In the genomic region with DNA sequence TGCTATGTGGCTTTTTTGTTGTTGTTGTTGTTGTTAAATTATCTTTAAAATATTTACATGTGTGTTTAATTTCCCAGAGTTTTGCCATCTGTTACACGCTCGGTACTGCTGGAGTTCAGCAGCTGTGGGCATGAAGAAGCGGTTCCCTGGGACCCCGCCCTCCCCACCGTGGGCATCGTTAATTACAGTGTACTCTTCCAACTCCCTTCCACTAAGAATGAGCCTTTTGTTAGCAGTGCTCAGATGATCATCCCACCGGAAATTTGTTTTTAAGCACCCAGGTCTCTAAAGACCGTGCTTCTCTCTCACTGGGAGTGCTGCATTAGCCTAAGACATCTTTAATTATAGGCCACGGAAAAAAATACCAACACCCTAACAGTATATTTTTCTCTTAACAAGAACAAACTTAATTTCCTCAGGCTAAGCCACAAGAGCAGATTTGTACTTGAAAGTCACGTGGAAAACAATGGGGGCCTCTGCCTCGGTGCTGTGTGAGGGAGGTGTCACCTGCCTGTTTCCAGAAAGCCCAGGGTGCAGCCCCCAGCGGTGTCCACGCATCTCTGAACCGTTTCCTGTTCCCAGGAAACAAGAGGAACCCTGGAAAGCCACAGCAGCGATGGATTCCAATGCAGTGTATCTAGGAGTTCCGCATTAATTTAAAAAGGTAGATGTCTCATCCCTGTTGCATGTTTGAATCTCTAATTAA, we compare ENCODE assay signal across 19 cellular contexts.
DNase-seq lines count a peak whose midpoint lies in the region; ATAC-seq and TF ChIP-seq lines count a peak whose summit lies in the region.
"Had no signal": no experiment of that assay in that cellular context is flagged by ENCODE, and none has a peak within 500 bp of the region (broad histone marks: within the 10 kb centered on the region; RNA-seq: fewer than 3 reads in every experiment).

No MANE protein-coding gene starts in this region.

- H3K4me1 Mint-ChIP-seq in natural killer cell treated with Interleukin-12 subunit alpha and Interleukin-12 subunit beta and Interleukin-15 and Interleukin-18, amount 100 ng/mL, for 72 hours (ENCODE audit: low read depth in 2 of 2), result no peaks in the 10 kb centered on the region
- H3K4me1 Mint-ChIP-seq in natural killer cell, result peaks cover 0 to 7% of the 10 kb centered on the region in 2 donors
- H3K4me1 Mint-ChIP-seq: CD8-positive, alpha-beta memory T cell; stimulated activated naive CD8-positive, alpha-beta T cell treated with anti-CD3 and anti-CD28 coated beads, Interleukin-15, amount 100 ng/mL, for 72 hours had no signal

- no peaks in the 10 kb centered on the region for H3K36me3 Mint-ChIP-seq in natural killer cell treated with Interleukin-12 subunit alpha and Interleukin-12 subunit beta and Interleukin-15 and Interleukin-18, amount 100 ng/mL, for 72 hours
- H3K36me3 Mint-ChIP-seq in natural killer cell, result no peaks in the 10 kb centered on the region
- H3K36me3 Mint-ChIP-seq: CD8-positive, alpha-beta memory T cell had no signal

- no peaks in the 10 kb centered on the region for H3K36me3 ChIP-seq in mesenchymal stem cell (ENCODE audit: control insufficient read depth in 1 of 2, insufficient read depth in 2 of 2, low read depth in 1 of 2, low read length in 2 of 2)

- no peak overlapping the region for H4K91ac ChIP-seq in mesenchymal stem cell (ENCODE audit: low read length)

- H3K9me3 ChIP-seq in mesenchymal stem cell (ENCODE audit: control insufficient read depth, low read length), result no peaks in the 10 kb centered on the region

- no peak overlapping the region for H3K4me2 ChIP-seq in mesenchymal stem cell (ENCODE audit: low read length, poor library complexity, severe bottlenecking)

- H2AK5ac ChIP-seq in mesenchymal stem cell (ENCODE audit: low read length, severe bottlenecking), result no peak overlapping the region

- no peak overlapping the region for H3K9ac ChIP-seq in mesenchymal stem cell (ENCODE audit: low read length)

- H3K9me3 Mint-ChIP-seq in natural killer cell treated with Interleukin-12 subunit alpha and Interleukin-12 subunit beta and Interleukin-15 and Interleukin-18, amount 100 ng/mL, for 72 hours, result no peaks in the 10 kb centered on the region
- no peaks in the 10 kb centered on the region for H3K9me3 Mint-ChIP-seq in natural killer cell
- H3K9me3 Mint-ChIP-seq: CD8-positive, alpha-beta memory T cell; stimulated activated naive CD8-positive, alpha-beta T cell treated with anti-CD3 and anti-CD28 coated beads, Interleukin-15, amount 100 ng/mL, for 72 hours had no signal

- H4K8ac ChIP-seq in mesenchymal stem cell (ENCODE audit: low read length), result no peak overlapping the region

- H2AFZ ChIP-seq in mesenchymal stem cell (ENCODE audit: low read depth, low read length), result no peak overlapping the region

- peak; percentile 31 for DNase-seq in natural killer cell treated with Interleukin-12 subunit alpha and Interleukin-12 subunit beta and Interleukin-15 and Interleukin-18, amount 100 ng/mL, for 72 hours (ENCODE audit: low spot score)
- no peak for DNase-seq in natural killer cell
- peak; percentile 87 for DNase-seq in NCI-H526 treated with DMSO at 0.1 percent for 48 hours (lab: John Stamatoyannopoulos, UW)
- DNase-seq in foreskin melanocyte, result peak; percentile 42
- DNase-seq in SHP77 (lab: John Stamatoyannopoulos, UW), result no peak
- DNase-seq in stimulated activated CD4-positive, alpha-beta T cell treated with anti-CD3 and anti-CD28 coated beads, Interleukin-4, amount 100 ng/mL, for 24 hours, result no peak
- no peak for DNase-seq in foreskin keratinocyte
- DNase-seq in mesenchymal stem cell, result no peak
- DNase-seq: activated CD4-positive, CD25-positive, alpha-beta regulatory T cell treated with anti-CD3 and anti-CD28 coated beads, Interleukin-2, amount 50 U/mL, for 72 hours; activated CD8-positive, alpha-beta memory T cell treated with anti-CD3 and anti-CD28 coated beads, Interleukin-2, amount 50 U/mL, for 48 hours; CD8-positive, alpha-beta memory T cell; cerebellar nuclear complex; GDM1; Karpas-422; NCI-H187 treated with DMSO at 0.1 percent for 48 hours; nephron progenitor cell; Right ventricle myocardium superior; stimulated activated naive CD8-positive, alpha-beta T cell treated with anti-CD3 and anti-CD28 coated beads, Interleukin-15, amount 100 ng/mL, for 72 hours; T-helper 9 cell had no signal

- WGBS in mesenchymal stem cell, result 81% methylated on average over 16 of the region's 16 CpGs

- H3K4me3 Mint-ChIP-seq in natural killer cell treated with Interleukin-12 subunit alpha and Interleukin-12 subunit beta and Interleukin-15 and Interleukin-18, amount 100 ng/mL, for 72 hours, result no peak overlapping the region
- H3K4me3 Mint-ChIP-seq in natural killer cell, result no peak overlapping the region
- H3K4me3 Mint-ChIP-seq: CD8-positive, alpha-beta memory T cell; nephron progenitor cell; stimulated activated naive CD8-positive, alpha-beta T cell treated with anti-CD3 and anti-CD28 coated beads, Interleukin-15, amount 100 ng/mL, for 72 hours had no signal

- TF ChIP-seq CTCF in natural killer cell (IDR thresholded peaks at IDR 0.05) (no peak), foreskin keratinocyte (conservative IDR thresholded peaks at IDR 0.05) (no peak)

- H2BK12ac ChIP-seq in mesenchymal stem cell (ENCODE audit: low read length in 2 of 2), result no peak overlapping the region

- H3K27me3 Mint-ChIP-seq in natural killer cell treated with Interleukin-12 subunit alpha and Interleukin-12 subunit beta and Interleukin-15 and Interleukin-18, amount 100 ng/mL, for 72 hours, result peaks cover 0 to 14% of the 10 kb centered on the region in 2 donors
- H3K27me3 Mint-ChIP-seq in natural killer cell (ENCODE audit: low read depth in 2 of 2), result peaks cover 8 to 15% of the 10 kb centered on the region in 2 donors

- no peak overlapping the region for H3K14ac ChIP-seq in mesenchymal stem cell (ENCODE audit: low read length in 2 of 2)

- no peak overlapping the region for H3K27ac Mint-ChIP-seq in natural killer cell treated with Interleukin-12 subunit alpha and Interleukin-12 subunit beta and Interleukin-15 and Interleukin-18, amount 100 ng/mL, for 72 hours
- no peak overlapping the region for H3K27ac Mint-ChIP-seq in natural killer cell
- H3K27ac Mint-ChIP-seq: CD8-positive, alpha-beta memory T cell; nephron progenitor cell; stimulated activated naive CD8-positive, alpha-beta T cell treated with anti-CD3 and anti-CD28 coated beads, Interleukin-15, amount 100 ng/mL, for 72 hours had no signal

- no peaks in the 10 kb centered on the region for H3K4me1 ChIP-seq in foreskin keratinocyte
- H3K4me1 ChIP-seq in mesenchymal stem cell (ENCODE audit: control insufficient read depth, insufficient read depth, low read depth, low read length), result peaks cover 12% of the 10 kb centered on the region

- ATAC-seq in natural killer cell treated with Interleukin-12 subunit alpha and Interleukin-12 subunit beta and Interleukin-15 and Interleukin-18, amount 100 ng/mL, for 72 hours, result no peak
- ATAC-seq in natural killer cell (no peak), foreskin keratinocyte (no peak)
- ATAC-seq: stimulated activated naive CD8-positive, alpha-beta T cell treated with anti-CD3 and anti-CD28 coated beads, Interleukin-15, amount 100 ng/mL, for 72 hours had no signal

- H3K79me1 ChIP-seq in mesenchymal stem cell (replicated peaks; ENCODE audit: low read length, poor library complexity, severe bottlenecking), result no peaks in the 10 kb centered on the region

- H3K4ac ChIP-seq in mesenchymal stem cell (ENCODE audit: low read depth in 1 of 2, low read length in 2 of 2), result no peak overlapping the region

- H2BK120ac ChIP-seq in mesenchymal stem cell (ENCODE audit: low read depth, low read length), result no peak overlapping the region

- H2BK15ac ChIP-seq in mesenchymal stem cell (ENCODE audit: low read depth, poor library complexity, severe bottlenecking), result no peak overlapping the region

- H3K27me3 ChIP-seq in foreskin keratinocyte, result no peaks in the 10 kb centered on the region
- peaks cover 55 to 60% of the 10 kb centered on the region in 2 experiments for H3K27me3 ChIP-seq in mesenchymal stem cell (ENCODE audit: control insufficient read depth in 1 of 2, insufficient read depth in 1 of 2, low read length in 2 of 2)

- H3K27ac ChIP-seq in foreskin keratinocyte, result no peak overlapping the region
- H3K27ac ChIP-seq in mesenchymal stem cell (ENCODE audit: low read length, poor library complexity, severe bottlenecking), result no peak overlapping the region

- intact Hi-C loops in natural killer cell (cut with micrococcal nuclease), result no loop called here

- H3K18ac ChIP-seq in mesenchymal stem cell (ENCODE audit: low read depth in 1 of 2, low read length in 2 of 2), result no peak overlapping the region

- no peak overlapping the region for H3K4me3 ChIP-seq in mesenchymal stem cell (ENCODE audit: insufficient read depth in 1 of 2, low read depth in 1 of 2, low read length in 2 of 2)

- H2BK5ac ChIP-seq in mesenchymal stem cell (ENCODE audit: low read depth, low read length, poor library complexity, severe bottlenecking), result no peak overlapping the region

- H3K23ac ChIP-seq in mesenchymal stem cell (ENCODE audit: low read length in 2 of 2), result no peak overlapping the region

Comparison
In these comparisons a context has a peak if more than half of its experiments do, and no peak if none do; other contexts are left out.
1. DNase-seq: peak in natural killer cell treated with Interleukin-12 subunit alpha and Interleukin-12 subunit beta and Interleukin-15 and Interleukin-18, amount 100 ng/mL, for 72 hours (single experiment), NCI-H526 treated with DMSO at 0.1 percent for 48 hours (single experiment) and foreskin melanocyte (single experiment); none in natural killer cell (single experiment), SHP77 (0 of 2), stimulated activated CD4-positive, alpha-beta T cell treated with anti-CD3 and anti-CD28 coated beads, Interleukin-4, amount 100 ng/mL, for 24 hours (single experiment), foreskin keratinocyte (0 of 2) and mesenchymal stem cell (single experiment).